ENCODE assay signal across 10 cellular contexts in the genomic region with DNA sequence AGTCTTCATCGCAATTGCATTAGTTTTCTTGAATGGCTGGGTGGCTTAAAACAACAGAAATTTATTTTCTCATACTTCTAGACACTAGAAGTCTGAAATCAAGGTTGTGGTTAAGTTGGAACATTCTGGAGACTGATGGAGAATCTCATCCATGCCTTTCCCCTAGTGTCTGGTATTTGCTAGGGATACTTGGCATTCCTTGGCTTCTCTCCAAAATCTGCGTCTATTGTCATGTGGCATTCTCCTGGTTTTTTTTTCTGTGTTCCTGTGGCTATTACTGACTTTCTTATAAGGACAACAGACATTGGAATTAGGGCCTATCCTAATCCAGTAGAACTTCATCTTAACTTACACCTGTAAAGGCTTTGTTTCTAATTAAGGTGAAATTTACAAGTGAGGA.
DNase-seq lines count a peak whose midpoint lies in the region; ATAC-seq and TF ChIP-seq lines count a peak whose summit lies in the region.
"Had no signal": no experiment of that assay in that cellular context is flagged by ENCODE, and none has a peak within 500 bp of the region (broad histone marks: within the 10 kb centered on the region; RNA-seq: fewer than 3 reads in every experiment).

No MANE protein-coding gene starts in this region.

- H2AFZ ChIP-seq in mesenchymal stem cell (ENCODE audit: low read depth, low read length), result no peak overlapping the region

- no peak overlapping the region for H3K4me3 Mint-ChIP-seq in activated CD4-positive, alpha-beta memory T cell treated with anti-CD3 and anti-CD28 coated beads, Interleukin-2, amount 10 ng/mL, durations not matched to agents 7 days and 5 days

- CTCF ChIA-PET in activated CD4-positive, alpha-beta memory T cell treated with anti-CD3 and anti-CD28 coated beads, Interleukin-2, amount 10 ng/mL, durations not matched to agents 7 days and 5 days (lab: Charles Lee), result no interaction called here

- POLR2A ChIA-PET in activated CD4-positive, alpha-beta memory T cell treated with anti-CD3 and anti-CD28 coated beads, Interleukin-2, amount 10 ng/mL, durations not matched to agents 7 days and 5 days (lab: Charles Lee), result no interaction called here

- H2BK15ac ChIP-seq in mesenchymal stem cell (ENCODE audit: low read depth, poor library complexity, severe bottlenecking), result no peak overlapping the region

- H3K4me1 ChIP-seq in mesenchymal stem cell (ENCODE audit: control insufficient read depth, insufficient read depth, low read depth, low read length), result no peaks in the 10 kb centered on the region
- H3K4me1 ChIP-seq: ascending aorta had no signal

- H3K4me2 ChIP-seq in mesenchymal stem cell (ENCODE audit: low read length, poor library complexity, severe bottlenecking), result no peak overlapping the region

- H3K4me3 ChIP-seq in cardiac fibroblast (replicated peaks in 1 of 2; ENCODE audit: low read depth in 2 of 2, low read length in 2 of 2) (no peak overlapping the region), mesenchymal stem cell (ENCODE audit: insufficient read depth in 1 of 2, low read depth in 1 of 2, low read length in 2 of 2) (no peak overlapping the region)
- H3K4me3 ChIP-seq: ascending aorta had no signal

- no peaks in the 10 kb centered on the region for H3K79me1 ChIP-seq in mesenchymal stem cell (replicated peaks; ENCODE audit: low read length, poor library complexity, severe bottlenecking)

- H3K27me3 ChIP-seq in mesenchymal stem cell (ENCODE audit: control insufficient read depth in 1 of 2, insufficient read depth in 1 of 2, low read length in 2 of 2), result no peaks in the 10 kb centered on the region
- H3K27me3 ChIP-seq: ascending aorta had no signal

- peak; percentile 53 for DNase-seq in ELF-1 (ENCODE audit: low read depth, low spot score)
- peak; percentile 48 for DNase-seq in NCI-H2029 (lab: John Stamatoyannopoulos, UW)
- peak; percentile 81 to 91 for DNase-seq in cardiac fibroblast (ENCODE audit: low read depth in 2 of 2)
- peak; percentile 71 for DNase-seq in mesenchymal stem cell
- DNase-seq in NCI-H187 (lab: John Stamatoyannopoulos, UW), result no peak
- no peak for DNase-seq in activated CD4-positive, alpha-beta memory T cell treated with anti-CD3 and anti-CD28 coated beads, Interleukin-2, amount 10 ng/mL, durations not matched to agents 7 days and 5 days
- no peak for DNase-seq in CD1c-positive myeloid dendritic cell (ENCODE audit: extremely low spot score)
- DNase-seq: head of caudate nucleus had no signal

- ATAC-seq in GM21528 (IDR thresholded peaks at IDR 0.05; ENCODE audit: low FRiP score, unreplicated experiment), result no peak

- H4K8ac ChIP-seq in mesenchymal stem cell (ENCODE audit: low read length), result no peak overlapping the region

- H3K4ac ChIP-seq in mesenchymal stem cell (ENCODE audit: low read depth in 1 of 2, low read length in 2 of 2), result no peak overlapping the region

- no peak overlapping the region for H3K9ac ChIP-seq in mesenchymal stem cell (ENCODE audit: low read length)

- no peak overlapping the region for H4K91ac ChIP-seq in mesenchymal stem cell (ENCODE audit: low read length)

- WGBS in mesenchymal stem cell, result no CpG with 5 or more reads among the region's 2 CpGs

- no peaks in the 10 kb centered on the region for H3K9me3 ChIP-seq in mesenchymal stem cell (ENCODE audit: control insufficient read depth, low read length)
- H3K9me3 ChIP-seq: ascending aorta had no signal

- no peaks in the 10 kb centered on the region for H3K27me3 Mint-ChIP-seq in activated CD4-positive, alpha-beta memory T cell treated with anti-CD3 and anti-CD28 coated beads, Interleukin-2, amount 10 ng/mL, durations not matched to agents 7 days and 5 days

- no peaks in the 10 kb centered on the region for H3K36me3 ChIP-seq in mesenchymal stem cell (ENCODE audit: control insufficient read depth in 1 of 2, insufficient read depth in 2 of 2, low read depth in 1 of 2, low read length in 2 of 2)
- H3K36me3 ChIP-seq: ascending aorta had no signal

- H2BK12ac ChIP-seq in mesenchymal stem cell (ENCODE audit: low read length in 2 of 2), result no peak overlapping the region

- H3K27ac Mint-ChIP-seq in activated CD4-positive, alpha-beta memory T cell treated with anti-CD3 and anti-CD28 coated beads, Interleukin-2, amount 10 ng/mL, durations not matched to agents 7 days and 5 days, result no peak overlapping the region

- no peak overlapping the region for H3K27ac ChIP-seq in mesenchymal stem cell (ENCODE audit: low read length, poor library complexity, severe bottlenecking)
- H3K27ac ChIP-seq: ascending aorta had no signal

- no peaks in the 10 kb centered on the region for H3K4me1 Mint-ChIP-seq in activated CD4-positive, alpha-beta memory T cell treated with anti-CD3 and anti-CD28 coated beads, Interleukin-2, amount 10 ng/mL, durations not matched to agents 7 days and 5 days

- H3K9me3 Mint-ChIP-seq in activated CD4-positive, alpha-beta memory T cell treated with anti-CD3 and anti-CD28 coated beads, Interleukin-2, amount 10 ng/mL, durations not matched to agents 7 days and 5 days, result no peaks in the 10 kb centered on the region

- H2AK5ac ChIP-seq in mesenchymal stem cell (ENCODE audit: low read length, severe bottlenecking), result no peak overlapping the region

- H3K23ac ChIP-seq in mesenchymal stem cell (ENCODE audit: low read length in 2 of 2), result no peak overlapping the region

- no peak overlapping the region for H2BK120ac ChIP-seq in mesenchymal stem cell (ENCODE audit: low read depth, low read length)

- H3K14ac ChIP-seq in mesenchymal stem cell (ENCODE audit: low read length in 2 of 2), result no peak overlapping the region

- H3K36me3 Mint-ChIP-seq in activated CD4-positive, alpha-beta memory T cell treated with anti-CD3 and anti-CD28 coated beads, Interleukin-2, amount 10 ng/mL, durations not matched to agents 7 days and 5 days (ENCODE audit: low read depth), result no peaks in the 10 kb centered on the region

- H2BK5ac ChIP-seq in mesenchymal stem cell (ENCODE audit: low read depth, low read length, poor library complexity, severe bottlenecking), result no peak overlapping the region

- TF ChIP-seq CTCF in cardiac fibroblast (IDR thresholded peaks at IDR 0.05; ENCODE audit: low read depth, low read length), result peak; percentile 26

- no peak overlapping the region for H3K18ac ChIP-seq in mesenchymal stem cell (ENCODE audit: low read depth in 1 of 2, low read length in 2 of 2)

Comparison
In these comparisons a context has a peak if more than half of its experiments do, and no peak if none do; other contexts are left out.
1. DNase-seq: peak in ELF-1 (single experiment), NCI-H2029 (single experiment), cardiac fibroblast (2 of 2) and mesenchymal stem cell (single experiment); none in NCI-H187 (0 of 2), activated CD4-positive, alpha-beta memory T cell treated with anti-CD3 and anti-CD28 coated beads, Interleukin-2, amount 10 ng/mL, durations not matched to agents 7 days and 5 days (single experiment) and CD1c-positive myeloid dendritic cell (single experiment).